In the genomic region with DNA sequence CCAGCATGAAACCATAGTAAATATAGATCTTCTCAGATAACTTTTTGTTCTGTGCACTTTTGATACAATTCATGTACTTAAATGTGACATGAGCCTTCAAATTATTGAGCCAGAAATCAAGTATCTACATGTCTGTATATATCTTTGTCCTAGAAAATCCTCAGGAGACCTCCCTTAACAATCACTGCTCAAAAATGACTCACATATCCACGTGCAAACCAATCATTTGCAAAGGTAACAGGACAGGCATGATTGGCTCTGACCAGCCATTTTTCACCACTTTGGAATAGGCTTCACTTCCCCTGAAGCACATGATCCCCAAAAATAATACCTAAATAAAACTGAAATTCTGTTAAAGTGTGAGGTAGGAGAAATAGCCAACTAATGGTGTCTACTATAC, we compare ENCODE assay signal across 31 cellular contexts.
"Had no signal": no experiment of that assay in that cellular context is flagged by ENCODE, and none has a peak within 500 bp of the region (broad histone marks: within the 10 kb centered on the region; RNA-seq: fewer than 3 reads in every experiment).

No MANE protein-coding gene starts in this region.

- H3K4me3 ChIP-seq: cardiac muscle cell, colonic mucosa, esophagus muscularis mucosa, gastroesophageal sphincter, heart right ventricle had no signal

- H3K9me3 Mint-ChIP-seq: activated CD4-positive, alpha-beta T cell treated with anti-CD3 and anti-CD28 coated beads, Interleukin-2, amount 10 ng/mL, durations not matched to agents 24 days and 14 days; activated T-helper 1 cell treated with anti-CD3 and anti-CD28 coated beads, Interleukin-12 subunit alpha, Interleukin-12 subunit beta, Interleukin-2, Interleukin-4 antibody, amounts not matched to agents 30 ng/mL and 10 ng/mL and 1 ng/mL, durations not matched to agents 14 hours and 24 hours and 36 hours had no signal

- H3K4me1 Mint-ChIP-seq: activated CD4-positive, alpha-beta T cell treated with anti-CD3 and anti-CD28 coated beads for 36 hours; activated CD4-positive, alpha-beta T cell treated with anti-CD3 and anti-CD28 coated beads, Interleukin-2, amount 10 ng/mL, durations not matched to agents 24 days and 14 days; activated CD8-positive, alpha-beta memory T cell treated with anti-CD3 and anti-CD28 coated beads, Interleukin-2, amount 10 ng/mL, durations not matched to agents 7 days and 5 days had no signal

- H3K36me3 Mint-ChIP-seq: activated CD4-positive, alpha-beta memory T cell treated with anti-CD3 and anti-CD28 coated beads for 36 hours; activated CD8-positive, alpha-beta memory T cell treated with anti-CD3 and anti-CD28 coated beads, Interleukin-2, amount 10 ng/mL, durations not matched to agents 7 days and 5 days; activated naive CD8-positive, alpha-beta T cell had no signal

- H3K27me3 Mint-ChIP-seq: activated CD4-positive, alpha-beta memory T cell treated with anti-CD3 and anti-CD28 coated beads for 36 hours; activated CD4-positive, alpha-beta T cell treated with anti-CD3 and anti-CD28 coated beads for 36 hours; activated CD4-positive, alpha-beta T cell treated with anti-CD3 and anti-CD28 coated beads, Interleukin-2, amount 10 ng/mL, durations not matched to agents 24 days and 14 days; activated CD8-positive, alpha-beta memory T cell treated with anti-CD3 and anti-CD28 coated beads, Interleukin-2, amount 10 ng/mL, durations not matched to agents 7 days and 5 days; activated naive CD8-positive, alpha-beta T cell had no signal

- H3K4me3 Mint-ChIP-seq: activated CD4-positive, alpha-beta memory T cell treated with anti-CD3 and anti-CD28 coated beads for 36 hours; activated CD4-positive, alpha-beta T cell treated with anti-CD3 and anti-CD28 coated beads for 36 hours; activated CD4-positive, alpha-beta T cell treated with anti-CD3 and anti-CD28 coated beads, Interleukin-2, amount 10 ng/mL, durations not matched to agents 24 days and 14 days; activated CD8-positive, alpha-beta memory T cell treated with anti-CD3 and anti-CD28 coated beads, Interleukin-2, amount 10 ng/mL, durations not matched to agents 7 days and 5 days; activated CD8-positive, alpha-beta T cell treated with anti-CD3 and anti-CD28 coated beads, Interleukin-2, amount 10 ng/mL, durations not matched to agents 7 days and 5 days; activated naive CD8-positive, alpha-beta T cell; activated T-helper 1 cell treated with anti-CD3 and anti-CD28 coated beads, Interleukin-12 subunit alpha, Interleukin-12 subunit beta, Interleukin-2, Interleukin-4 antibody, amounts not matched to agents 30 ng/mL and 10 ng/mL and 1 ng/mL, durations not matched to agents 14 hours and 24 hours and 36 hours had no signal

- DNase-seq: activated CD4-positive, alpha-beta memory T cell treated with anti-CD3 and anti-CD28 coated beads for 36 hours; activated CD4-positive, alpha-beta T cell treated with anti-CD3 and anti-CD28 coated beads for 36 hours; activated CD4-positive, alpha-beta T cell treated with anti-CD3 and anti-CD28 coated beads, Interleukin-2, amount 10 ng/mL, durations not matched to agents 24 days and 14 days; activated CD4-positive, CD25-positive, alpha-beta regulatory T cell; activated CD4-positive, CD25-positive, alpha-beta regulatory T cell treated with anti-CD3 and anti-CD28 coated beads, Interleukin-2, amount 50 U/mL, for 72 hours; activated CD8-positive, alpha-beta memory T cell treated with anti-CD3 and anti-CD28 coated beads, Interleukin-2, amount 10 ng/mL, durations not matched to agents 7 days and 5 days; activated CD8-positive, alpha-beta memory T cell treated with anti-CD3 and anti-CD28 coated beads, Interleukin-2, amount 50 U/mL, for 4 hours; activated CD8-positive, alpha-beta T cell treated with anti-CD3 and anti-CD28 coated beads, Interleukin-2, amount 10 ng/mL, durations not matched to agents 7 days and 5 days; activated gamma-delta T cell treated with Interleukin-2 at 50 U/mL for 16 hours; activated naive CD4-positive, alpha-beta T cell treated with anti-CD3 and anti-CD28 coated beads, Interleukin-2, amount 50 U/mL, for 16 hours; activated naive CD4-positive, alpha-beta T cell treated with Interleukin-2 at 50 U/mL for 16 hours; activated T-cell treated with anti-CD3 and anti-CD28 coated beads, Interleukin-2, amount 50 U/mL, for 1 hour; activated T-cell treated with anti-CD3 and anti-CD28 coated beads, Interleukin-2, amount 50 U/mL, for 48 hours; amniotic stem cell; anterior cingulate cortex; brain microvascular endothelial cell; central memory CD4-positive, alpha-beta T cell; cerebellar nuclear complex; colonic mucosa; effector CD8-positive, alpha-beta T cell; foreskin melanocyte; heart right ventricle; T-helper 2 cell had no signal

- ATAC-seq: activated CD4-positive, alpha-beta T cell treated with anti-CD3 and anti-CD28 coated beads for 36 hours; activated CD8-positive, alpha-beta memory T cell treated with anti-CD3 and anti-CD28 coated beads, Interleukin-2, amount 10 ng/mL, durations not matched to agents 7 days and 5 days; activated CD8-positive, alpha-beta T cell treated with anti-CD3 and anti-CD28 coated beads, Interleukin-2, amount 10 ng/mL, durations not matched to agents 7 days and 5 days; gastroesophageal sphincter; heart right ventricle had no signal

- H3K27ac Mint-ChIP-seq: activated CD4-positive, alpha-beta memory T cell treated with anti-CD3 and anti-CD28 coated beads for 36 hours; activated CD4-positive, alpha-beta T cell treated with anti-CD3 and anti-CD28 coated beads for 36 hours; activated CD4-positive, alpha-beta T cell treated with anti-CD3 and anti-CD28 coated beads, Interleukin-2, amount 10 ng/mL, durations not matched to agents 24 days and 14 days; activated CD8-positive, alpha-beta memory T cell treated with anti-CD3 and anti-CD28 coated beads, Interleukin-2, amount 10 ng/mL, durations not matched to agents 7 days and 5 days; activated CD8-positive, alpha-beta T cell treated with anti-CD3 and anti-CD28 coated beads, Interleukin-2, amount 10 ng/mL, durations not matched to agents 7 days and 5 days; activated naive CD8-positive, alpha-beta T cell; activated T-helper 1 cell treated with anti-CD3 and anti-CD28 coated beads, Interleukin-12 subunit alpha, Interleukin-12 subunit beta, Interleukin-2, Interleukin-4 antibody, amounts not matched to agents 30 ng/mL and 10 ng/mL and 1 ng/mL, durations not matched to agents 14 hours and 24 hours and 36 hours had no signal

- H3K27me3 ChIP-seq: brain microvascular endothelial cell, cardiac muscle cell, colonic mucosa, esophagus muscularis mucosa, gastroesophageal sphincter, heart right ventricle had no signal

- H3K9me3 ChIP-seq: colonic mucosa, esophagus muscularis mucosa, gastroesophageal sphincter, heart right ventricle had no signal

- H3K4me1 ChIP-seq: colonic mucosa, esophagus muscularis mucosa, gastroesophageal sphincter, heart right ventricle had no signal

- FAIRE-seq: astrocyte, endometrium, endothelial cell of umbilical vein had no signal

- H3K27ac ChIP-seq: brain microvascular endothelial cell, cardiac muscle cell, colonic mucosa, esophagus muscularis mucosa, gastroesophageal sphincter, heart right ventricle had no signal

- H3K36me3 ChIP-seq: brain microvascular endothelial cell, cardiac muscle cell, colonic mucosa, esophagus muscularis mucosa, gastroesophageal sphincter, heart right ventricle had no signal
